In genomic region chr21:42102946-42103345, GRCh38 we compare ENCODE assay signal across 23 cellular contexts. TPM values are rescaled to one million over a fixed set of nuclear protein-coding genes. Genes with fewer than 3 reads are reported as not detected.
"Had no signal": no experiment of that assay in that cellular context is flagged by ENCODE, and none has a peak within 500 bp of the region (broad histone marks: within the 10 kb centered on the region; RNA-seq: fewer than 3 reads in every experiment).

No MANE protein-coding gene starts in this region.

- H3K9me3 Mint-ChIP-seq: endodermal cell; naive thymus-derived CD8-positive, alpha-beta T cell had no signal

- H3K4me1 ChIP-seq: psoas muscle, uterus had no signal

- H3K27ac ChIP-seq: coronary artery, foreskin keratinocyte, neutrophil, psoas muscle, suprapubic skin, thyroid gland, upper lobe of left lung, uterus had no signal

- H3K36me3 ChIP-seq: neutrophil, suprapubic skin, thyroid gland, upper lobe of left lung, uterus had no signal

- H3K4me3 Mint-ChIP-seq: endodermal cell; naive thymus-derived CD8-positive, alpha-beta T cell had no signal

- ATAC-seq: foreskin keratinocyte; naive thymus-derived CD8-positive, alpha-beta T cell; psoas muscle; sciatic nerve had no signal

- H3K27ac Mint-ChIP-seq: endodermal cell had no signal

- H3K36me3 Mint-ChIP-seq: naive thymus-derived CD8-positive, alpha-beta T cell had no signal

- H3K9me3 ChIP-seq: neutrophil, psoas muscle, suprapubic skin, thyroid gland, upper lobe of left lung, uterus had no signal

- DNase-seq: effector CD4-positive, alpha-beta T cell; endodermal cell; erythroblast; hippocampal formation; mesendoderm; naive thymus-derived CD8-positive, alpha-beta T cell; psoas muscle; stimulated activated CD4-positive, alpha-beta T cell treated with anti-CD3 and anti-CD28 coated beads, Interleukin-12 subunit alpha, Interleukin-12 subunit beta, amount 100 ng/mL, for 4 hours; stimulated activated naive CD4-positive, alpha-beta T cell treated with Interleukin-2 at 50 U/mL for 16 hours; thyroid gland; upper lobe of left lung; uterus had no signal

- H3K4me3 ChIP-seq: coronary artery, psoas muscle, suprapubic skin, thyroid gland, upper lobe of left lung, uterus had no signal

- H3K27me3 ChIP-seq: suprapubic skin, thyroid gland, upper lobe of left lung, uterus had no signal

- H3K27me3 Mint-ChIP-seq: naive thymus-derived CD8-positive, alpha-beta T cell had no signal

RNA-seq across cellular contexts. Expression of gene UMODL1, which starts 31.8 kb away (rescaled TPM):
- total RNA-seq: dermis microvascular lymphatic vessel endothelial cell, endothelial cell of umbilical vein, foreskin keratinocyte, kidney epithelial cell, lung microvascular endothelial cell, osteoblast, psoas muscle, sciatic nerve, skeletal muscle tissue, thyroid gland, uterus had no signal
- polyA plus RNA-seq: endothelial cell of umbilical vein, foreskin keratinocyte, psoas muscle had no signal
